ENCODE assay signal across 8 cellular contexts in genomic region chr1:59730759-59731478, GRCh38.
A peak's percentile ranks its signal among the peaks of the same experiment; 100 is the strongest.
DNase-seq lines count a peak whose midpoint lies in the region; ATAC-seq and TF ChIP-seq lines count a peak whose summit lies in the region.

No MANE protein-coding gene starts in this region.

- TF ChIP-seq CTCF in vagina (IDR thresholded peaks at IDR 0.05): no peak
- no peak for TF ChIP-seq CTCF in WERI-Rb-1 (IDR thresholded peaks at IDR 0.05; ENCODE audit: low read depth, low read length)

- ATAC-seq in HG03520 (IDR thresholded peaks at IDR 0.05; ENCODE audit: unreplicated experiment): no peak
- no peak for ATAC-seq in HG03565 (IDR thresholded peaks at IDR 0.05; ENCODE audit: unreplicated experiment)

- peak; percentile 56 for DNase-seq in GOT3 (lab: John Stamatoyannopoulos, UW)
- peak; percentile 94 for DNase-seq in RPMI7951 (ENCODE audit: low read depth)
- DNase-seq in erythroblast (lab: John Stamatoyannopoulos, UW): peak; percentile 70 to 87
- DNase-seq in vagina (ENCODE audit: extremely low spot score in 2 of 2): no peak
- no peak for DNase-seq in WERI-Rb-1

- no peak overlapping the region for H3K4me3 ChIP-seq in muscle layer of colon (ENCODE audit: low read depth in 1 of 2, low read length in 2 of 2)
- H3K4me3 ChIP-seq in vagina: no peak overlapping the region
- no peak overlapping the region for H3K4me3 ChIP-seq in WERI-Rb-1 (ENCODE audit: low read depth, low read length)

- H3K36me3 ChIP-seq in muscle layer of colon (ENCODE audit: insufficient read depth, low read length) (no peaks in the 10 kb centered on the region), vagina (no peaks in the 10 kb centered on the region), WERI-Rb-1 (no peaks in the 10 kb centered on the region)

- TF ChIP-seq POLR2A in erythroblast (IDR thresholded peaks at IDR 0.05; ENCODE audit: low read length) (no peak), vagina (IDR thresholded peaks at IDR 0.05) (no peak)

- peak overlapping the region; percentile 93 for H3K27ac ChIP-seq in muscle layer of colon (ENCODE audit: low read depth, low read length)
- H3K27ac ChIP-seq in vagina: peak overlapping the region; percentile 71
- H3K27ac ChIP-seq in WERI-Rb-1: no peak overlapping the region

- intact Hi-C loops in vagina (cut with DNase I): no loop called here

- H3K9me3 ChIP-seq in muscle layer of colon (ENCODE audit: low read length) (no peaks in the 10 kb centered on the region), vagina (no peaks in the 10 kb centered on the region), WERI-Rb-1 (ENCODE audit: severe bottlenecking) (no peaks in the 10 kb centered on the region)

- H3K4me1 ChIP-seq in muscle layer of colon (ENCODE audit: insufficient read depth, low read length): peaks cover 40% of the 10 kb centered on the region
- peaks cover 36% of the 10 kb centered on the region for H3K4me1 ChIP-seq in vagina

- H3K27me3 ChIP-seq in muscle layer of colon (ENCODE audit: control insufficient read depth in 1 of 2, insufficient read depth in 2 of 2, low read length in 2 of 2) (no peaks in the 10 kb centered on the region), vagina (no peaks in the 10 kb centered on the region), WERI-Rb-1 (ENCODE audit: insufficient read depth, low read depth, severe bottlenecking) (no peaks in the 10 kb centered on the region)

- no peak overlapping the region for H3K9ac ChIP-seq in muscle layer of colon (ENCODE audit: low read length)

Comparison
In these comparisons a context has a peak if more than half of its experiments do, and no peak if none do; other contexts are left out.
1. DNase-seq: peak in GOT3 (single experiment), RPMI7951 (single experiment) and erythroblast (2 of 2); none in vagina (0 of 2) and WERI-Rb-1 (single experiment).